Comparison of ENCODE assay signal across 1 cellular context in the genomic region with DNA sequence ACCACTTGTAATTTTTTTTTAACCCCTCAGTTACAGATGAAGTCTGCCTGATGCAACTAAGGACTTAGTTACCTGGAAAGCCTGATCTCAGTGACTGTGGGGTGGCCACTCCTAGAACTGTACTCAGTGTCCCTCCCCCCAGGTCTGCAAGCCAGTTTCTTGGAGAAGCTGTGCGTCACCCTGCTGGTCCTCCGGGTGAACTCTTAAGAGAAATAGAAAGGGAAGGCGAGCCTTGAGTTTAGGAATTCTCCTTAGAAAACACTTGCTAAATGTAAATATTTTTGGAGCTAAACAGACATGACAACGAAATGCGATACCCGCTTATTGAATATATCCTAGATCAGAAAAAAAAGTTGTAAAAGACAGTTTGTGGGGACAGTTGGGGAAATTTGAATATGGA.
TF ChIP-seq lines count a peak whose summit lies in the region.

No MANE protein-coding gene starts in this region.

TF ChIP-seq in HCT116, 20 proteins besides CTCF, POLR2A, EP300 and RAD21:
- TF ChIP-seq POLR2AphosphoS5 (IDR thresholded peaks at IDR 0.05; ENCODE audit: low read depth, low read length) = no peak
- no peak for TF ChIP-seq CEBPB (IDR thresholded peaks at IDR 0.05; ENCODE audit: low read depth)
- no peak for TF ChIP-seq TCF7L2 (IDR thresholded peaks at IDR 0.05; ENCODE audit: borderline replicate concordance, extremely low read depth, insufficient read depth, insufficient read length)
- no peak for TF ChIP-seq ZFX (IDR thresholded peaks at IDR 0.05)
- TF ChIP-seq, protein P1, sequence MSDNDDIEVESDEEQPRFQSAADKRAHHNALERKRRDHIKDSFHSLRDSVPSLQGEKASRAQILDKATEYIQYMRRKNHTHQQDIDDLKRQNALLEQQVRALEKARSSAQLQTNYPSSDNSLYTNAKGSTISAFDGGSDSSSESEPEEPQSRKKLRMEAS (IDR thresholded peaks at IDR 0.05) = no peak
- no peak for TF ChIP-seq ZNF274 (IDR thresholded peaks at IDR 0.05; ENCODE audit: low read depth, low read length)
- TF ChIP-seq EGR1 (IDR thresholded peaks at IDR 0.05; ENCODE audit: low read depth) = no peak
- TF ChIP-seq, protein P2, sequence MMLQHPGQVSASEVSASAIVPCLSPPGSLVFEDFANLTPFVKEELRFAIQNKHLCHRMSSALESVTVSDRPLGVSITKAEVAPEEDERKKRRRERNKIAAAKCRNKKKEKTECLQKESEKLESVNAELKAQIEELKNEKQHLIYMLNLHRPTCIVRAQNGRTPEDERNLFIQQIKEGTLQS (IDR thresholded peaks at IDR 0.05) = no peak
- TF ChIP-seq EZH2phosphoT487 (IDR thresholded peaks at IDR 0.05; ENCODE audit: borderline replicate concordance) = no peak
- no peak for TF ChIP-seq ZBTB33 (IDR thresholded peaks at IDR 0.05; ENCODE audit: extremely low read depth, insufficient replicate concordance, low read length)
- TF ChIP-seq SRF (IDR thresholded peaks at IDR 0.05; ENCODE audit: low read depth) = no peak
- TF ChIP-seq CBX3 (IDR thresholded peaks at IDR 0.05; ENCODE audit: low read depth) = no peak
- no peak for TF ChIP-seq ELF1 (IDR thresholded peaks at IDR 0.05; ENCODE audit: borderline replicate concordance, low read depth)
- TF ChIP-seq, protein P3, sequence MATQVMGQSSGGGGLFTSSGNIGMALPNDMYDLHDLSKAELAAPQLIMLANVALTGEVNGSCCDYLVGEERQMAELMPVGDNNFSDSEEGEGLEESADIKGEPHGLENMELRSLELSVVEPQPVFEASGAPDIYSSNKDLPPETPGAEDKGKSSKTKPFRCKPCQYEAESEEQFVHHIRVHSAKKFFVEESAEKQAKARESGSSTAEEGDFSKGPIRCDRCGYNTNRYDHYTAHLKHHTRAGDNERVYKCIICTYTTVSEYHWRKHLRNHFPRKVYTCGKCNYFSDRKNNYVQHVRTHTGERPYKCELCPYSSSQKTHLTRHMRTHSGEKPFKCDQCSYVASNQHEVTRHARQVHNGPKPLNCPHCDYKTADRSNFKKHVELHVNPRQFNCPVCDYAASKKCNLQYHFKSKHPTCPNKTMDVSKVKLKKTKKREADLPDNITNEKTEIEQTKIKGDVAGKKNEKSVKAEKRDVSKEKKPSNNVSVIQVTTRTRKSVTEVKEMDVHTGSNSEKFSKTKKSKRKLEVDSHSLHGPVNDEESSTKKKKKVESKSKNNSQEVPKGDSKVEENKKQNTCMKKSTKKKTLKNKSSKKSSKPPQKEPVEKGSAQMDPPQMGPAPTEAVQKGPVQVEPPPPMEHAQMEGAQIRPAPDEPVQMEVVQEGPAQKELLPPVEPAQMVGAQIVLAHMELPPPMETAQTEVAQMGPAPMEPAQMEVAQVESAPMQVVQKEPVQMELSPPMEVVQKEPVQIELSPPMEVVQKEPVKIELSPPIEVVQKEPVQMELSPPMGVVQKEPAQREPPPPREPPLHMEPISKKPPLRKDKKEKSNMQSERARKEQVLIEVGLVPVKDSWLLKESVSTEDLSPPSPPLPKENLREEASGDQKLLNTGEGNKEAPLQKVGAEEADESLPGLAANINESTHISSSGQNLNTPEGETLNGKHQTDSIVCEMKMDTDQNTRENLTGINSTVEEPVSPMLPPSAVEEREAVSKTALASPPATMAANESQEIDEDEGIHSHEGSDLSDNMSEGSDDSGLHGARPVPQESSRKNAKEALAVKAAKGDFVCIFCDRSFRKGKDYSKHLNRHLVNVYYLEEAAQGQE (IDR thresholded peaks at IDR 0.05; ENCODE audit: low read depth) = no peak
